Comparison of ENCODE assay signal across 1 cellular context in genomic region chr6:93017213-93017612, GRCh38.
TF ChIP-seq lines count a peak whose summit lies in the region.

No MANE protein-coding gene starts in this region.

TF ChIP-seq in HepG2, 621 proteins besides CTCF, POLR2A, EP300 and RAD21 (continued from another document):
- TF ChIP-seq POGK (CRISPR knock-in tag; conservative IDR thresholded peaks at IDR 0.05) (no peak), ZNF83 (CRISPR knock-in tag; IDR thresholded peaks at IDR 0.05; ENCODE audit: borderline replicate concordance) (no peak), ZNF510 (CRISPR knock-in tag; IDR thresholded peaks at IDR 0.05; ENCODE audit: low read depth) (no peak)
